Comparison of ENCODE assay signal across 22 cellular contexts in the genomic region with DNA sequence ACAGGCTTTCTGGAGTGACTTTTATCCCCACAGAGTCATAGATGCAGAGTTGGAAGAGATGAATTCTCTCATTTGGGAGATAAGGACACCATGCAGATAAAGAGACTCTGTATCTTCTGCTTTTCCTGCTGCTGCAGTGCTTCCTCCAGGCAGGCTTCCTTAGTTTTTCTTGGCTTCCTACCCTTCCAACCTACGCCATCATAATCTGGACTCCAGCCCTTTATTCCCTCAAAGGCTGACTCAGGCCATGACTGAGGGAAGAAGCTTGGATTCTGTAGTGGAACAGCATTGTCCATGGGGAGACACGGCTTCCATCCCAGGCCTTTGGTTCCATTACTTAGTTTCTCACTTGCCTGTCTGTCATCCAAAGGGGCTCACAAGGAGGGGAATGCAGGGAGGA. TPM values are rescaled to one million over a fixed set of nuclear protein-coding genes. Genes with fewer than 3 reads are reported as not detected.
DNase-seq lines count a peak whose midpoint lies in the region; ATAC-seq, FAIRE-seq and TF ChIP-seq lines count a peak whose summit lies in the region.
"Had no signal": no experiment of that assay in that cellular context is flagged by ENCODE, and none has a peak within 500 bp of the region (broad histone marks: within the 10 kb centered on the region; RNA-seq: fewer than 3 reads in every experiment).

No MANE protein-coding gene starts in this region.

- no peaks in the 10 kb centered on the region for H3K36me3 ChIP-seq in left ventricle myocardium inferior
- H3K36me3 ChIP-seq: BLaER1 treated with 17β-estradiol and CSF1 and Interleukin-3, amounts not matched to agents 10 nM and 100 nM; pancreas; right lobe of liver; SJSA1 had no signal

- no peak for TF ChIP-seq CTCF in cardiac fibroblast (IDR thresholded peaks at IDR 0.05; ENCODE audit: low read depth, low read length)
- no peak for TF ChIP-seq CTCF in left ventricle myocardium inferior (IDR thresholded peaks at IDR 0.05; ENCODE audit: borderline replicate concordance)
- no peak for TF ChIP-seq CTCF in type B pancreatic cell (conservative IDR thresholded peaks at IDR 0.05)

- FAIRE-seq in H54 (lab: Jason Lieb, UNC): no peak
- FAIRE-seq: D721Med, GM18507, pancreas had no signal

- H3K27me3 Mint-ChIP-seq in type B pancreatic cell: peaks cover 4% of the 10 kb centered on the region
- H3K27me3 Mint-ChIP-seq in effector memory CD8-positive, alpha-beta T cell: peaks cover 25 to 47% of the 10 kb centered on the region in 2 donors

- no peaks in the 10 kb centered on the region for H3K27me3 ChIP-seq in left ventricle myocardium inferior (ENCODE audit: low read depth)
- H3K27me3 ChIP-seq: BLaER1 treated with 17β-estradiol and CSF1 and Interleukin-3, amounts not matched to agents 10 nM and 100 nM; pancreas; right lobe of liver; SJSA1 had no signal

- no peak overlapping the region for H3K4me3 Mint-ChIP-seq in type B pancreatic cell
- H3K4me3 Mint-ChIP-seq in effector memory CD8-positive, alpha-beta T cell: no peak overlapping the region
- H3K4me3 Mint-ChIP-seq: activated CD4-positive, alpha-beta T cell treated with anti-CD3 and anti-CD28 coated beads for 36 hours; activated T-cell treated with anti-CD3 and anti-CD28 coated beads, Interleukin-2, amount 50 U/mL, for 72 hours; memory B cell had no signal

- intact Hi-C loops in Right ventricle myocardium inferior (cut with DNase I): no loop called here
- intact Hi-C loops in cardiac septum (cut with DNase I): no loop called here
- intact Hi-C loops in left ventricle myocardium inferior (cut with micrococcal nuclease): no loop called here

- no peak for TF ChIP-seq POLR2A in H54 (IDR thresholded peaks at IDR 0.05; ENCODE audit: low read depth, low read length)

- H3K36me3 Mint-ChIP-seq in type B pancreatic cell: no peaks in the 10 kb centered on the region
- peaks cover under 1% of the 10 kb centered on the region for H3K36me3 Mint-ChIP-seq in effector memory CD8-positive, alpha-beta T cell (ENCODE audit: insufficient read depth)

- H3K9me3 Mint-ChIP-seq in type B pancreatic cell: no peaks in the 10 kb centered on the region
- H3K9me3 Mint-ChIP-seq in effector memory CD8-positive, alpha-beta T cell: no peaks in the 10 kb centered on the region
- H3K9me3 Mint-ChIP-seq: activated T-cell treated with anti-CD3 and anti-CD28 coated beads, Interleukin-2, amount 50 U/mL, for 72 hours had no signal

- peaks cover 25% of the 10 kb centered on the region for H3K4me1 Mint-ChIP-seq in type B pancreatic cell (ENCODE audit: unreplicated experiment)
- H3K4me1 Mint-ChIP-seq in effector memory CD8-positive, alpha-beta T cell (ENCODE audit: low read depth in 2 of 2): peaks cover 0 to 4% of the 10 kb centered on the region in 2 donors

- ATAC-seq in Right ventricle myocardium inferior (peak; percentile 42), GM18517 (IDR thresholded peaks at IDR 0.05; ENCODE audit: unreplicated experiment) (no peak)
- no peak for ATAC-seq in effector memory CD8-positive, alpha-beta T cell (replicated peaks)
- ATAC-seq: activated CD4-positive, alpha-beta T cell treated with anti-CD3 and anti-CD28 coated beads for 36 hours; activated T-cell treated with anti-CD3 and anti-CD28 coated beads, Interleukin-2, amount 50 U/mL, for 72 hours; Panc1; pancreas; right lobe of liver had no signal

- H3K27ac ChIP-seq in left ventricle myocardium inferior (replicated peaks): peak overlapping the region; percentile 19
- H3K27ac ChIP-seq: pancreas, right lobe of liver, SJSA1 had no signal

- H3K9me3 ChIP-seq in left ventricle myocardium inferior (replicated peaks): peaks cover 9% of the 10 kb centered on the region
- H3K9me3 ChIP-seq: pancreas, right lobe of liver, SJSA1 had no signal

- peak overlapping the region; percentile 2 for H3K27ac Mint-ChIP-seq in type B pancreatic cell
- no peak overlapping the region for H3K27ac Mint-ChIP-seq in effector memory CD8-positive, alpha-beta T cell
- H3K27ac Mint-ChIP-seq: activated CD4-positive, alpha-beta T cell treated with anti-CD3 and anti-CD28 coated beads for 36 hours; activated T-cell treated with anti-CD3 and anti-CD28 coated beads, Interleukin-2, amount 50 U/mL, for 72 hours; memory B cell had no signal

- H3K4me3 ChIP-seq in cardiac fibroblast (replicated peaks in 1 of 2; ENCODE audit: low read depth in 2 of 2, low read length in 2 of 2) (no peak overlapping the region), left ventricle myocardium inferior (no peak overlapping the region)
- H3K4me3 ChIP-seq: BLaER1 treated with 17β-estradiol and CSF1 and Interleukin-3, amounts not matched to agents 10 nM and 100 nM; pancreas; right lobe of liver; SJSA1 had no signal

- DNase-seq in Right ventricle myocardium inferior (ENCODE audit: missing footprints) (no peak), cardiac septum (ENCODE audit: low spot score) (no peak), cardiac fibroblast (ENCODE audit: low read depth in 2 of 2) (peak; percentile 45 to 54), left ventricle myocardium inferior (no peak), type B pancreatic cell (ENCODE audit: extremely low spot score, unreplicated experiment) (no peak), H54 (ENCODE audit: insufficient read length, low spot score) (no peak)
- no peak for DNase-seq in effector memory CD8-positive, alpha-beta T cell
- DNase-seq: activated CD4-positive, alpha-beta T cell treated with anti-CD3 and anti-CD28 coated beads for 36 hours; effector CD8-positive, alpha-beta T cell; naive B cell; NCI-H510A; pancreas; right lobe of liver; stimulated activated CD8-positive, alpha-beta memory T cell treated with anti-CD3 and anti-CD28 coated beads, Interleukin-4, amount 100 ng/mL, for 48 hours had no signal

- peaks cover 24% of the 10 kb centered on the region for H3K4me1 ChIP-seq in left ventricle myocardium inferior
- H3K4me1 ChIP-seq: right lobe of liver had no signal

RNA-seq across cellular contexts. Expression of a gene that starts 6.5 kb away (rescaled TPM):
- 7.4 TPM for total RNA-seq in Right ventricle myocardium inferior
- 8.5 TPM for total RNA-seq in cardiac septum
- 5.1 TPM for total RNA-seq in left ventricle myocardium inferior
- 17.2 and 23.6 TPM in 2 replicates for total RNA-seq in type B pancreatic cell (ENCODE audit: low replicate concordance)

Comparison
In these comparisons a context has a peak if more than half of its experiments do, and no peak if none do; other contexts are left out.
1. DNase-seq: peak in cardiac fibroblast (2 of 2); none in Right ventricle myocardium inferior (single experiment), cardiac septum (single experiment), left ventricle myocardium inferior (single experiment), type B pancreatic cell (single experiment), H54 (single experiment) and effector memory CD8-positive, alpha-beta T cell (0 of 3).